In genomic region chr15:77115179-77115578, GRCh38 we compare ENCODE assay signal across 20 cellular contexts. TPM values are rescaled to one million over a fixed set of nuclear protein-coding genes. Genes with fewer than 3 reads are reported as not detected.
A peak's percentile ranks its signal among the peaks of the same experiment; 100 is the strongest.
DNase-seq lines count a peak whose midpoint lies in the region; ATAC-seq and TF ChIP-seq lines count a peak whose summit lies in the region.
"Had no signal": no experiment of that assay in that cellular context is flagged by ENCODE, and none has a peak within 500 bp of the region (broad histone marks: within the 10 kb centered on the region; RNA-seq: fewer than 3 reads in every experiment).

No MANE protein-coding gene starts in this region.

- H3K9me3 Mint-ChIP-seq in activated naive CD8-positive, alpha-beta T cell treated with anti-CD3 and anti-CD28 coated beads for 36 hours, result no peaks in the 10 kb centered on the region
- H3K9me3 Mint-ChIP-seq in activated naive CD8-positive, alpha-beta T cell treated with anti-CD3 and anti-CD28 coated beads, Interleukin-2, amount 50 U/mL, for 24 hours, result no peaks in the 10 kb centered on the region
- no peaks in the 10 kb centered on the region for H3K9me3 Mint-ChIP-seq in central memory CD8-positive, alpha-beta T cell
- H3K9me3 Mint-ChIP-seq in stimulated activated memory B cell treated with anti-CD40 and anti-IgM and Interleukin-4, amounts not matched to agents 10 μg/mL and 1 μg/mL and 100 μg/mL, for 72 hours, result no peaks in the 10 kb centered on the region
- H3K9me3 Mint-ChIP-seq: CD4-positive, alpha-beta T cell; CD8-positive, alpha-beta T cell had no signal

- no peak for TF ChIP-seq POLR2A in body of pancreas (IDR thresholded peaks at IDR 0.05)

- no peaks in the 10 kb centered on the region for H3K27me3 Mint-ChIP-seq in activated naive CD8-positive, alpha-beta T cell treated with anti-CD3 and anti-CD28 coated beads for 36 hours
- no peaks in the 10 kb centered on the region for H3K27me3 Mint-ChIP-seq in activated naive CD8-positive, alpha-beta T cell treated with anti-CD3 and anti-CD28 coated beads, Interleukin-2, amount 50 U/mL, for 24 hours
- H3K27me3 Mint-ChIP-seq in central memory CD8-positive, alpha-beta T cell, result no peaks in the 10 kb centered on the region
- no peaks in the 10 kb centered on the region for H3K27me3 Mint-ChIP-seq in stimulated activated memory B cell treated with anti-CD40 and anti-IgM and Interleukin-4, amounts not matched to agents 10 μg/mL and 1 μg/mL and 100 μg/mL, for 72 hours
- H3K27me3 Mint-ChIP-seq: B cell; CD4-positive, alpha-beta T cell had no signal

- no peak for ATAC-seq in activated naive CD8-positive, alpha-beta T cell treated with anti-CD3 and anti-CD28 coated beads, Interleukin-2, amount 50 U/mL, for 24 hours
- ATAC-seq in central memory CD8-positive, alpha-beta T cell (replicated peaks; ENCODE audit: extremely low read depth, poor library complexity, severe bottlenecking), result no peak
- ATAC-seq in left colon, result peak; percentile 62
- no peak for ATAC-seq in stimulated activated memory B cell treated with anti-CD40 and anti-IgM and Interleukin-4, amounts not matched to agents 10 μg/mL and 1 μg/mL and 100 μg/mL, for 72 hours
- ATAC-seq in left cardiac atrium, result no peak
- no peak for ATAC-seq in body of pancreas
- ATAC-seq: A549; CD8-positive, alpha-beta T cell had no signal

- peaks cover 0 to 10% of the 10 kb centered on the region in 2 donors for H3K36me3 ChIP-seq in body of pancreas (replicated peaks in 1 of 2; ENCODE audit: insufficient read depth in 1 of 2, low read depth in 2 of 2)

- no peaks in the 10 kb centered on the region for H3K36me3 Mint-ChIP-seq in activated naive CD8-positive, alpha-beta T cell treated with anti-CD3 and anti-CD28 coated beads for 36 hours
- H3K36me3 Mint-ChIP-seq in activated naive CD8-positive, alpha-beta T cell treated with anti-CD3 and anti-CD28 coated beads, Interleukin-2, amount 50 U/mL, for 24 hours (ENCODE audit: low read depth), result peaks cover 16% of the 10 kb centered on the region
- peaks cover 5% of the 10 kb centered on the region for H3K36me3 Mint-ChIP-seq in central memory CD8-positive, alpha-beta T cell (ENCODE audit: insufficient read depth)
- H3K36me3 Mint-ChIP-seq in stimulated activated memory B cell treated with anti-CD40 and anti-IgM and Interleukin-4, amounts not matched to agents 10 μg/mL and 1 μg/mL and 100 μg/mL, for 72 hours, result peaks cover 36% of the 10 kb centered on the region

- no peaks in the 10 kb centered on the region for H3K27me3 ChIP-seq in body of pancreas
- H3K27me3 ChIP-seq: BLaER1 treated with 17β-estradiol and CSF1 and Interleukin-3, amounts not matched to agents 10 nM and 100 nM had no signal

- H3K9me3 ChIP-seq in body of pancreas, result no peaks in the 10 kb centered on the region
- H3K9me3 ChIP-seq: A549; BLaER1 treated with 17β-estradiol and CSF1 and Interleukin-3, amounts not matched to agents 10 nM and 100 nM; Caco-2 had no signal

- 85 to 93% methylated on average over 4 of the region's 4 CpGs for WGBS in body of pancreas, 2 donors

- H3K4me1 Mint-ChIP-seq in activated naive CD8-positive, alpha-beta T cell treated with anti-CD3 and anti-CD28 coated beads for 36 hours, result peaks cover 8% of the 10 kb centered on the region
- peaks cover 9% of the 10 kb centered on the region for H3K4me1 Mint-ChIP-seq in activated naive CD8-positive, alpha-beta T cell treated with anti-CD3 and anti-CD28 coated beads, Interleukin-2, amount 50 U/mL, for 24 hours
- H3K4me1 Mint-ChIP-seq in central memory CD8-positive, alpha-beta T cell, result peaks cover 4% of the 10 kb centered on the region
- peaks cover 12% of the 10 kb centered on the region for H3K4me1 Mint-ChIP-seq in stimulated activated memory B cell treated with anti-CD40 and anti-IgM and Interleukin-4, amounts not matched to agents 10 μg/mL and 1 μg/mL and 100 μg/mL, for 72 hours

- no peak overlapping the region for H3K4me3 Mint-ChIP-seq in activated naive CD8-positive, alpha-beta T cell treated with anti-CD3 and anti-CD28 coated beads for 36 hours
- no peak overlapping the region for H3K4me3 Mint-ChIP-seq in activated naive CD8-positive, alpha-beta T cell treated with anti-CD3 and anti-CD28 coated beads, Interleukin-2, amount 50 U/mL, for 24 hours
- no peak overlapping the region for H3K4me3 Mint-ChIP-seq in central memory CD8-positive, alpha-beta T cell
- H3K4me3 Mint-ChIP-seq in stimulated activated memory B cell treated with anti-CD40 and anti-IgM and Interleukin-4, amounts not matched to agents 10 μg/mL and 1 μg/mL and 100 μg/mL, for 72 hours, result no peak overlapping the region
- H3K4me3 Mint-ChIP-seq: B cell; CD4-positive, alpha-beta T cell; CD8-positive, alpha-beta T cell had no signal

- no peak for DNase-seq in activated naive CD8-positive, alpha-beta T cell treated with anti-CD3 and anti-CD28 coated beads for 36 hours
- no peak for DNase-seq in activated naive CD8-positive, alpha-beta T cell treated with anti-CD3 and anti-CD28 coated beads, Interleukin-2, amount 50 U/mL, for 24 hours
- DNase-seq in central memory CD8-positive, alpha-beta T cell (ENCODE audit: low spot score in 2 of 2), result no peak
- no peak for DNase-seq in left colon
- DNase-seq in left cardiac atrium, result no peak
- no peak for DNase-seq in body of pancreas
- DNase-seq in coronary artery (ENCODE audit: low spot score), result no peak
- DNase-seq: AML-193; Caco-2; Calu3; CD4-positive, alpha-beta T cell; CD8-positive, alpha-beta T cell; DMS79 treated with DMSO at 0.1 percent for 48 hours; GF-D8 had no signal

- H3K4me3 ChIP-seq in body of pancreas (no peak overlapping the region), coronary artery (no peak overlapping the region)
- H3K4me3 ChIP-seq: A549; BLaER1 treated with 17β-estradiol and CSF1 and Interleukin-3, amounts not matched to agents 10 nM and 100 nM had no signal

- peak overlapping the region; percentile 25 for H3K27ac Mint-ChIP-seq in activated naive CD8-positive, alpha-beta T cell treated with anti-CD3 and anti-CD28 coated beads for 36 hours
- H3K27ac Mint-ChIP-seq in activated naive CD8-positive, alpha-beta T cell treated with anti-CD3 and anti-CD28 coated beads, Interleukin-2, amount 50 U/mL, for 24 hours, result no peak overlapping the region
- H3K27ac Mint-ChIP-seq in central memory CD8-positive, alpha-beta T cell (ENCODE audit: low read depth), result peak overlapping the region; percentile 26
- H3K27ac Mint-ChIP-seq in stimulated activated memory B cell treated with anti-CD40 and anti-IgM and Interleukin-4, amounts not matched to agents 10 μg/mL and 1 μg/mL and 100 μg/mL, for 72 hours, result peak overlapping the region; percentile 33
- H3K27ac Mint-ChIP-seq: B cell; CD4-positive, alpha-beta T cell; CD8-positive, alpha-beta T cell had no signal

- intact Hi-C loops in left colon (cut with DNase I, micrococcal nuclease), result loop anchor here in 1 of 2 donors (5.0 kb wide), 1 partner anchor 427 kb away; no protein-coding TSS in a partner anchor
- intact Hi-C loops in left cardiac atrium (cut with DNase I), result loop anchor here (5.0 to 10.0 kb wide), 3 partner anchors 382 to 520 kb away; partner anchors contain the start of gene LINGO1 (in 1 of the 2)
- intact Hi-C loops in body of pancreas (cut with DNase I), result no loop called here

- no peaks in the 10 kb centered on the region for H3K4me1 ChIP-seq in body of pancreas
- H3K4me1 ChIP-seq: A549, Caco-2 had no signal

- no peak for TF ChIP-seq CTCF in body of pancreas (IDR thresholded peaks at IDR 0.05)
- TF ChIP-seq CTCF in coronary artery (IDR thresholded peaks at IDR 0.05), result no peak

- H3K27ac ChIP-seq in body of pancreas (no peak overlapping the region), coronary artery (no peak overlapping the region)
- H3K27ac ChIP-seq: 22Rv1; A549; BLaER1 treated with 17β-estradiol and CSF1 and Interleukin-3, amounts not matched to agents 10 nM and 100 nM; C4-2B had no signal

RNA-seq across cellular contexts. Expression of gene TSPAN3, which starts 44.3 kb away (rescaled TPM):
- total RNA-seq in activated naive CD8-positive, alpha-beta T cell treated with anti-CD3 and anti-CD28 coated beads for 36 hours, result 10 to 100 TPM; 40.6 to 43.1 TPM
- 100 to 1,000 TPM; 708 to 954 TPM for total RNA-seq in left colon
- total RNA-seq in left cardiac atrium, result 100 to 1,000 TPM; 143 to 151 TPM
- 100 to 1,000 TPM in 1 of 2 donors, 10 to 100 TPM in 1; 99.1 to 118 TPM for total RNA-seq in body of pancreas

Comparison
In these comparisons a context has a peak if more than half of its experiments do, and no peak if none do; other contexts are left out.
1. RNA of gene TSPAN3, which starts 44.3 kb away (total RNA-seq): 708 to 954 TPM in left colon; 143 to 151 TPM in left cardiac atrium, 99.1 to 118 TPM in body of pancreas and 40.6 to 43.1 TPM in activated naive CD8-positive, alpha-beta T cell treated with anti-CD3 and anti-CD28 coated beads for 36 hours; every median in the first group is over 4 times any median in the second.